Comparison of ENCODE assay signal across 9 cellular contexts in the genomic region with DNA sequence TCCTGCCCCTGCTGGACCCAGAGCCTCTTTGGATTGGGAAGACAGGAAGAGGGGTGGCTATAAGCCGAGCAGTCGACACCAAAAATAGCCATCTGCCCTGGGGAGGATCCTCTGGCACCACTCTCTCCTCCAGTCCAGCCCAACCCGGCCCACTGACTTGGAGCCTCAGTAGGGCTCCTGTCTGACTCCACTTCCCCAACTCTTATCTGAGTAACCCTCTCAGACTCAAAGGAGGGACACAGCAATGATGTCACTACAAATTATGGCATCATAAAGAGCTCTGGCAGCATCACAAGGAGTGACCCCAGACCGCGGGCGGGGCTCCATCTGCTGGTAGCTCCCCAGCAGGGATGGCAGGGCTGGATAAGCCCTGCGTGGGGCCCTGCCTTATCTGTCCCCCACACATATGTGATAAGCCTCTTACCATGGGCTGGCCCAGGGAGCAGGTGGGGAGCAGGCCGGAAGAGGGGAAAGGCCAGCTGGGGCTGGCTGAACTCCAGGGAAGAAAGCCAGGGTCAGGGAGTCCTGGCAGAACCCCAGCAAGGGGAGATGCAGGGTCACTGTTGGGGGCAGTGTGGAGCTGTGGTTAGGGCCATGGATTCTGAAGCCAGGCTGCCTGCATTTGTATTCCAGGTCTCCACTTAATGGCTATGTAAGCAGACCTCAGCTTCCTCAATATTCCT. TPM values are rescaled to one million over a fixed set of nuclear protein-coding genes. Genes with fewer than 3 reads are reported as not detected.
A peak's percentile ranks its signal among the peaks of the same experiment; 100 is the strongest.
DNase-seq lines count a peak whose midpoint lies in the region; ATAC-seq, FAIRE-seq and TF ChIP-seq lines count a peak whose summit lies in the region.
"Had no signal": no experiment of that assay in that cellular context is flagged by ENCODE, and none has a peak within 500 bp of the region (broad histone marks: within the 10 kb centered on the region; RNA-seq: fewer than 3 reads in every experiment).

No MANE protein-coding gene starts in this region.

- 43 to 66% methylated on average over 8 of the region's 8 CpGs for WGBS in sigmoid colon, 2 donors

- no peaks in the 10 kb centered on the region for H3K27me3 Mint-ChIP-seq in CD4-positive, alpha-beta memory T cell
- no peaks in the 10 kb centered on the region for H3K27me3 Mint-ChIP-seq in T-cell
- H3K27me3 Mint-ChIP-seq: stimulated activated naive B cell treated with anti-CD40 and anti-IgM and Interleukin-4, amounts not matched to agents 10 μg/mL and 1 μg/mL and 100 μg/mL, for 72 hours had no signal

- peak; percentile 48 for DNase-seq in UCSD-AML1 (lab: John Stamatoyannopoulos, UW; ENCODE audit: unreplicated experiment)
- peak; percentile 24 for DNase-seq in globus pallidus (ENCODE audit: low spot score)
- DNase-seq in sigmoid colon = peak; percentile 76
- DNase-seq in CD4-positive, alpha-beta memory T cell = no peak
- DNase-seq in NCI-H1048 (lab: John Stamatoyannopoulos, UW) = no peak
- no peak for DNase-seq in GM12891 (ENCODE audit: insufficient read length, low spot score)
- no peak for DNase-seq in T-cell

- TF ChIP-seq POLR2A in sigmoid colon (IDR thresholded peaks at IDR 0.05) (no peak), GM12891 (IDR thresholded peaks at IDR 0.05; ENCODE audit: low read depth, low read length) (no peak)

- no peak for FAIRE-seq in GM12891 (lab: Jason Lieb, UNC)

- no peak overlapping the region for H3K27ac Mint-ChIP-seq in CD4-positive, alpha-beta memory T cell
- no peak overlapping the region for H3K27ac Mint-ChIP-seq in T-cell
- H3K27ac Mint-ChIP-seq: stimulated activated naive B cell treated with anti-CD40 and anti-IgM and Interleukin-4, amounts not matched to agents 10 μg/mL and 1 μg/mL and 100 μg/mL, for 72 hours had no signal

- no peaks in the 10 kb centered on the region for H3K36me3 ChIP-seq in sigmoid colon
- H3K36me3 ChIP-seq in CD4-positive, alpha-beta memory T cell (ENCODE audit: insufficient read depth, low read length) = no peaks in the 10 kb centered on the region

- H3K4me3 ChIP-seq in sigmoid colon = no peak overlapping the region
- no peak overlapping the region for H3K4me3 ChIP-seq in CD4-positive, alpha-beta memory T cell (ENCODE audit: low read length in 2 of 2)

- TF ChIP-seq CTCF in GM12872 (IDR thresholded peaks at IDR 0.05; ENCODE audit: insufficient read depth, low read depth, low read length) (peak; percentile 0; the same call in 1 of the 3 replicates), sigmoid colon (IDR thresholded peaks at IDR 0.05) (no peak)

- no peak for TF ChIP-seq EP300 in sigmoid colon (IDR thresholded peaks at IDR 0.05)

- H3K4me1 ChIP-seq in sigmoid colon = peaks cover 0 to 55% (median 48%) of the 10 kb centered on the region in 4 donors
- peaks cover 9% of the 10 kb centered on the region for H3K4me1 ChIP-seq in CD4-positive, alpha-beta memory T cell (ENCODE audit: insufficient read depth, low read length)

- intact Hi-C loops in sigmoid colon (cut with DNase I) = loop anchor here (1.0 to 10.0 kb wide), 2 partner anchors 31 to 501 kb away; partner anchors contain the start of gene PTPRF
- intact Hi-C loops in CD4-positive, alpha-beta memory T cell (cut with micrococcal nuclease) = loop anchor here (1.0 to 5.0 kb wide), 3 partner anchors 31 to 507 kb away; partner anchors contain the start of gene ARTN

- peak overlapping the region in 1 of 8 donors; percentile 20 for H3K4me3 Mint-ChIP-seq in CD4-positive, alpha-beta memory T cell
- H3K4me3 Mint-ChIP-seq in T-cell = no peak overlapping the region
- H3K4me3 Mint-ChIP-seq: stimulated activated naive B cell treated with anti-CD40 and anti-IgM and Interleukin-4, amounts not matched to agents 10 μg/mL and 1 μg/mL and 100 μg/mL, for 72 hours had no signal

- H3K36me3 Mint-ChIP-seq in CD4-positive, alpha-beta memory T cell = peaks cover 0 to 2% of the 10 kb centered on the region in 2 donors
- no peaks in the 10 kb centered on the region for H3K36me3 Mint-ChIP-seq in T-cell
- H3K36me3 Mint-ChIP-seq: stimulated activated naive B cell treated with anti-CD40 and anti-IgM and Interleukin-4, amounts not matched to agents 10 μg/mL and 1 μg/mL and 100 μg/mL, for 72 hours had no signal

- ATAC-seq in T-cell (replicated peaks in 1 of 4) = no peak

- peak overlapping the region; percentile 64 to 96 (median 70) for H3K27ac ChIP-seq in sigmoid colon
- H3K27ac ChIP-seq in CD4-positive, alpha-beta memory T cell (ENCODE audit: low read depth, low read length) = no peak overlapping the region

- POLR2A ChIA-PET in CD4-positive, alpha-beta memory T cell (lab: Charles Lee; ENCODE audit: partially characterized antibody) = interaction anchor here (1.3 kb wide), 1 partner anchor 30 kb away, joined by 10 read pairs; no protein-coding TSS in a partner anchor
- POLR2A ChIA-PET in T-cell (lab: Charles Lee) = no interaction called here

- no peaks in the 10 kb centered on the region for H3K27me3 ChIP-seq in sigmoid colon
- H3K27me3 ChIP-seq in CD4-positive, alpha-beta memory T cell (ENCODE audit: insufficient read depth, low read length) = no peaks in the 10 kb centered on the region

- no peaks in the 10 kb centered on the region for H3K9me3 Mint-ChIP-seq in CD4-positive, alpha-beta memory T cell
- H3K9me3 Mint-ChIP-seq in T-cell = no peaks in the 10 kb centered on the region
- H3K9me3 Mint-ChIP-seq: stimulated activated naive B cell treated with anti-CD40 and anti-IgM and Interleukin-4, amounts not matched to agents 10 μg/mL and 1 μg/mL and 100 μg/mL, for 72 hours had no signal

- CTCF ChIA-PET in CD4-positive, alpha-beta memory T cell (lab: Charles Lee; ENCODE audit: partially characterized antibody) = interaction anchor here (1.0 to 11.7 kb wide), 15 partner anchors 9 to 506 kb away, joined by 3 to 225 read pairs (median 6); no protein-coding TSS in a partner anchor
- CTCF ChIA-PET in T-cell (lab: Charles Lee) = interaction anchor here (0.6 to 2.5 kb wide), 8 partner anchors 10 to 1236 kb away, joined by 3 to 17 read pairs (median 4); no protein-coding TSS in a partner anchor

- H3K4me1 Mint-ChIP-seq in CD4-positive, alpha-beta memory T cell = peaks cover 6 to 26% (median 10%) of the 10 kb centered on the region in 4 donors
- peaks cover 0 to 14% (median 11%) of the 10 kb centered on the region in 3 donors for H3K4me1 Mint-ChIP-seq in T-cell

- H3K9me3 ChIP-seq in sigmoid colon = no peaks in the 10 kb centered on the region
- no peaks in the 10 kb centered on the region for H3K9me3 ChIP-seq in CD4-positive, alpha-beta memory T cell (ENCODE audit: control insufficient read depth in 1 of 2, low read length in 2 of 2)

TF ChIP-seq in GM12891, 5 proteins besides CTCF, POLR2A, EP300 and RAD21:
- TF ChIP-seq POU2F2 (IDR thresholded peaks at IDR 0.05; ENCODE audit: low read depth, low read length) (no peak), PAX5 (IDR thresholded peaks at IDR 0.05; ENCODE audit: insufficient read depth, low read length, severe bottlenecking) (no peak), POLR2AphosphoS5 (IDR thresholded peaks at IDR 0.05; ENCODE audit: low read depth, low read length) (no peak), SPI1 (IDR thresholded peaks at IDR 0.05; ENCODE audit: low read depth, low read length) (no peak), TAF1 (IDR thresholded peaks at IDR 0.05; ENCODE audit: low read depth, low read length) (no peak)

RNA-seq across cellular contexts. Expression of gene SLC6A9, which starts 4.6 kb away (rescaled TPM):
- total RNA-seq in sigmoid colon = 10 to 100 TPM in 2 of 4 donors, 1 to 10 TPM in 2; 5.4 to 16.6 (median 9.3) TPM
- polyA plus RNA-seq in sigmoid colon = 10 to 100 TPM in 1 of 3 donors, 1 to 10 TPM in 2; 2.4 to 24.5 (median 4.4) TPM
- under 1 TPM; 0.75 to 0.84 TPM for total RNA-seq in CD4-positive, alpha-beta memory T cell
- polyA plus RNA-seq in CD4-positive, alpha-beta memory T cell = not detected
- polyA plus RNA-seq in GM12891 (2012; ENCODE audit: low read depth, missing spikeins) = 0.72 TPM
- 1 to 10 TPM in 4 of 5 donors, not detected in 1; 1.4 to 8.2 (median 6.3) TPM for total RNA-seq in T-cell

RNA-seq across cellular contexts. Expression of gene CCDC24, which starts 44.5 kb away (rescaled TPM):
- total RNA-seq in sigmoid colon = 1 to 10 TPM; 2.7 to 6.6 (median 3.9) TPM
- polyA plus RNA-seq in sigmoid colon = 10 to 100 TPM; 16.7 to 19.2 (median 19.2) TPM
- 1 to 10 TPM; 1.5 to 1.9 TPM for total RNA-seq in CD4-positive, alpha-beta memory T cell
- 1 to 10 TPM; 1.1 to 1.4 TPM for polyA plus RNA-seq in CD4-positive, alpha-beta memory T cell
- polyA plus RNA-seq in GM12891 (2012; ENCODE audit: low read depth, missing spikeins) = 1.6 TPM
- total RNA-seq in T-cell = 1 to 10 TPM in 3 of 5 donors, under 1 TPM in 2; 0.50 to 4.3 (median 1.7) TPM

RNA-seq across cellular contexts. Expression of gene B4GALT2, which starts 56.9 kb away (rescaled TPM):
- total RNA-seq in sigmoid colon (10 to 100 TPM; 30.1 to 55.9 (median 51.1) TPM), T-cell (1 to 10 TPM; 1.2 to 5.3 (median 3.1) TPM)
- polyA plus RNA-seq in sigmoid colon = 10 to 100 TPM; 14.8 to 32.0 (median 26.4) TPM
- total RNA-seq in CD4-positive, alpha-beta memory T cell = 1 to 10 TPM in 1 of 2 experiments, under 1 TPM in 1; 0.58 to 2.1 TPM
- polyA plus RNA-seq in CD4-positive, alpha-beta memory T cell = 1 to 10 TPM in 1 of 2 donors, under 1 TPM in 1; 0.26 to 1.5 TPM
- 15.6 TPM for polyA plus RNA-seq in GM12891 (2012; ENCODE audit: low read depth, missing spikeins)

Comparison
In these comparisons a context has a peak if more than half of its experiments do, and no peak if none do; other contexts are left out.
1. DNase-seq: peak in UCSD-AML1 (single experiment), globus pallidus (single experiment) and sigmoid colon (single experiment); none in CD4-positive, alpha-beta memory T cell (0 of 5), NCI-H1048 (single experiment), GM12891 (single experiment) and T-cell (0 of 34).
2. RNA of gene B4GALT2, which starts 56.9 kb away (total RNA-seq): 30.1 to 55.9 TPM in sigmoid colon; 1.2 to 5.3 TPM in T-cell and 0.58 to 2.1 TPM in CD4-positive, alpha-beta memory T cell; every median in the first group is over 4 times any median in the second.